ENCODE assay signal across 17 cellular contexts in the genomic region with DNA sequence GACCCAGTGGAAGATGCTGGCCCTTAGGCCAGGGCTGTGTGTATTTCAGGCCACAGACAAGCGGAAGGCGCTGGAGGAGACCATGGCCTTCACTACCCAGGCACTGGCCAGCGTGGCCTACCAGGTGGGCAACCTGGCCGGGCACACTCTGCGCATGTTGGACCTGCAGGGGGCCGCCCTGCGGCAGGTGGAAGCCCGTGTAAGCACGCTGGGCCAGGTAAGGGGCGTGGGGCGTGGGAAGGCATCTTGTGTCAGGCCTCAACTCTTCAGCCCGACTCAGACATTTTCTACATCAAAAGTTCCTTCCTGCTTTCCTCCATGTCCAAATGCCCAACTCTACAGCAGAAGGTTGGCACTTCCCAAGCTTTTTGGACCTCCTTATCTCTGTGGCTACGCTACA. TPM values are rescaled to one million over a fixed set of nuclear protein-coding genes. Genes with fewer than 3 reads are reported as not detected.
DNase-seq lines count a peak whose midpoint lies in the region; ATAC-seq and TF ChIP-seq lines count a peak whose summit lies in the region.
"Had no signal": no experiment of that assay in that cellular context is flagged by ENCODE, and none has a peak within 500 bp of the region (broad histone marks: within the 10 kb centered on the region; RNA-seq: fewer than 3 reads in every experiment).

No MANE protein-coding gene starts in this region.

- H3K27ac ChIP-seq in Peyer's patch (peak overlapping the region; percentile 43 to 90 (median 60)), stomach (peak overlapping the region in 4 of 5 donors; percentile 4 to 73 (median 56))
- H3K27ac ChIP-seq: foreskin keratinocyte had no signal

- H3K36me3 Mint-ChIP-seq in activated T-cell treated with anti-CD3 and anti-CD28 coated beads, Interleukin-2, amount 50 U/mL, for 24 hours (ENCODE audit: low read depth) = peaks cover 61% of the 10 kb centered on the region

- H3K4me1 Mint-ChIP-seq in activated T-cell treated with anti-CD3 and anti-CD28 coated beads, Interleukin-2, amount 50 U/mL, for 24 hours (ENCODE audit: low read depth) = peaks cover 74% of the 10 kb centered on the region

- H3K27me3 ChIP-seq in Peyer's patch = no peaks in the 10 kb centered on the region
- peaks cover 5 to 42% (median 12%) of the 10 kb centered on the region in 3 donors for H3K27me3 ChIP-seq in stomach

- TF ChIP-seq POLR2A in Peyer's patch (IDR thresholded peaks at IDR 0.05) (no peak), stomach (IDR thresholded peaks at IDR 0.05) (no peak)

- H3K36me3 ChIP-seq in Peyer's patch (no peaks in the 10 kb centered on the region), stomach (peaks cover 0 to 4% (median 0%) of the 10 kb centered on the region in 4 donors)

- no peak overlapping the region for H3K4me3 ChIP-seq in Peyer's patch
- H3K4me3 ChIP-seq in stomach = peak overlapping the region in 1 of 4 donors; percentile 1
- H3K4me3 ChIP-seq: coronary artery had no signal

- H3K9me3 Mint-ChIP-seq in activated T-cell treated with anti-CD3 and anti-CD28 coated beads, Interleukin-2, amount 50 U/mL, for 24 hours = no peaks in the 10 kb centered on the region

- H3K9me3 ChIP-seq in Peyer's patch (no peaks in the 10 kb centered on the region), stomach (no peaks in the 10 kb centered on the region)

- peak; percentile 21 for ATAC-seq in esophagus mucosa
- ATAC-seq in GM18511 (IDR thresholded peaks at IDR 0.05; ENCODE audit: unreplicated experiment) = no peak
- ATAC-seq: foreskin keratinocyte had no signal

- intact Hi-C loops in stomach (cut with DNase I; ENCODE audit: low total_unique reads) = no loop called here

- TF ChIP-seq CTCF in Peyer's patch (IDR thresholded peaks at IDR 0.05) (no peak), stomach (IDR thresholded peaks at IDR 0.05) (no peak)

- H3K4me1 ChIP-seq in Peyer's patch (peaks cover 0 to 47% (median 34%) of the 10 kb centered on the region in 4 donors), stomach (peaks cover 10 to 67% (median 33%) of the 10 kb centered on the region in 4 donors)
- H3K4me1 ChIP-seq: foreskin keratinocyte had no signal

- WGBS in stomach, 5 donors = 82 to 88% (median 83%) methylated on average over 12 to 13 of the region's 13 CpGs

- H3K27ac Mint-ChIP-seq in activated T-cell treated with anti-CD3 and anti-CD28 coated beads, Interleukin-2, amount 50 U/mL, for 24 hours = peak overlapping the region; percentile 81

- no peak for TF ChIP-seq EP300 in stomach (IDR thresholded peaks at IDR 0.05)

- no peak for DNase-seq in activated T-cell treated with anti-CD3 and anti-CD28 coated beads, Interleukin-2, amount 50 U/mL, for 24 hours
- no peak for DNase-seq in activated T-cell treated with anti-CD3 and anti-CD28 coated beads, Interleukin-2, amount 50 U/mL, for 48 hours
- DNase-seq in Peyer's patch = no peak
- DNase-seq in stomach = no peak
- no peak for DNase-seq in NCI-H2196 (lab: John Stamatoyannopoulos, UW; ENCODE audit: unreplicated experiment)
- no peak for DNase-seq in stimulated activated CD4-positive, alpha-beta T cell treated with anti-CD3 and anti-CD28 coated beads, Interleukin-12 subunit alpha, Interleukin-12 subunit beta, amount 100 ng/mL, for 4 hours
- DNase-seq: activated effector memory CD4-positive, alpha-beta T cell treated with Interleukin-2 at 50 U/mL for 16 hours; foreskin keratinocyte; NCI-H2171 treated with DMSO at 0.1 percent for 48 hours; RPMI8226; stimulated activated CD4-positive, alpha-beta T cell treated with anti-CD3 and anti-CD28 coated beads, Interleukin-4, amount 100 ng/mL, for 1 hour had no signal

- peak overlapping the region; percentile 55 for H3K4me3 Mint-ChIP-seq in activated T-cell treated with anti-CD3 and anti-CD28 coated beads, Interleukin-2, amount 50 U/mL, for 24 hours

- H3K27me3 Mint-ChIP-seq in activated T-cell treated with anti-CD3 and anti-CD28 coated beads, Interleukin-2, amount 50 U/mL, for 24 hours = no peaks in the 10 kb centered on the region

RNA-seq across cellular contexts. Expression of gene ABI3, which starts 6.0 kb away (rescaled TPM):
- total RNA-seq in Peyer's patch (10 to 100 TPM in 2 of 4 donors, 1 to 10 TPM in 2; 4.9 to 50.3 (median 8.9) TPM), esophagus mucosa (2.7 TPM), stomach (10 to 100 TPM in 2 of 5 donors, 1 to 10 TPM in 3; 1.3 to 72.4 (median 3.1) TPM)
- polyA plus RNA-seq in stomach = 1 to 10 TPM; 4.1 to 9.9 (median 9.5) TPM
- total RNA-seq: foreskin keratinocyte, MCF 10A had no signal
- polyA plus RNA-seq: foreskin keratinocyte had no signal

RNA-seq across cellular contexts. Expression of gene GNGT2, which starts 6.1 kb away (rescaled TPM):
- total RNA-seq in Peyer's patch (10 to 100 TPM in 1 of 4 donors, 1 to 10 TPM in 1, not detected in 2; 4.8 to 14.0 TPM), esophagus mucosa (0.28 TPM), stomach (100 to 1,000 TPM in 1 of 5 donors, 1 to 10 TPM in 2, not detected in 2; 1.6 to 134 (median 1.7) TPM)
- polyA plus RNA-seq in stomach = 1 to 10 TPM; 2.7 to 2.9 (median 2.9) TPM
- total RNA-seq: foreskin keratinocyte, MCF 10A, osteocyte had no signal
- polyA plus RNA-seq: foreskin keratinocyte had no signal

RNA-seq across cellular contexts. Expression of gene PHOSPHO1, which starts 14.1 kb away (rescaled TPM):
- not detected for total RNA-seq in Peyer's patch
- 0.20 TPM for total RNA-seq in esophagus mucosa
- total RNA-seq in stomach = 1 to 10 TPM in 2 of 5 donors, not detected in 3; 1.7 to 7.7 TPM
- polyA plus RNA-seq in stomach = under 1 TPM in 1 of 3 donors, not detected in 2; 0.35 TPM
- total RNA-seq: left colon, MCF 10A, osteocyte had no signal
